In the genomic region with DNA sequence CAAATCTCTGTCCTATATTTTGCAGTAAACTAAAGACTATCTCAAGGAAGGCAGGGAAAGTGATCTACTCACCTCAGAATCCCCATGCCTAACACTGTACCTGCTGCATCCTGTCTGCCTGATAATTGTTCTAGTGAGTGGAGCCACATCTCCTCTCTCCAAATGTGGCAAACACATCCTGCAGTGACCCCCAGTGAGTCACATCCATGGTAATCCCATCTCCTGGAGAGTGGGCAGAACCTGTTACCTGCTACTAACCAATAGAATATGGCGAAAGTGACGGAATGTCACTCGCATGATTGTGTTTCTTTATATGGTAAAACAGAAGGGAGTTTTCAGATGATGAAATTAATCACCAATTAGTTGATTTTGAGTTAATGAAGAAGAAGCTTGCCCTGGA, we compare ENCODE assay signal across 23 cellular contexts.
DNase-seq lines count a peak whose midpoint lies in the region; ATAC-seq, FAIRE-seq and TF ChIP-seq lines count a peak whose summit lies in the region.
"Had no signal": no experiment of that assay in that cellular context is flagged by ENCODE, and none has a peak within 500 bp of the region (broad histone marks: within the 10 kb centered on the region; RNA-seq: fewer than 3 reads in every experiment).

No MANE protein-coding gene starts in this region.

- H3K27ac Mint-ChIP-seq in GM23338 (no peak overlapping the region), endodermal cell (no peak overlapping the region), neural progenitor cell (no peak overlapping the region)
- H3K27ac Mint-ChIP-seq: CD14-positive monocyte; CD4-positive, alpha-beta T cell; CD8-positive, alpha-beta memory T cell had no signal

- H3K79me2 ChIP-seq in GM23338 (replicated peaks; ENCODE audit: insufficient read depth) (no peaks in the 10 kb centered on the region), neural progenitor cell (ENCODE audit: low read depth) (no peaks in the 10 kb centered on the region)

- H3K4me1 ChIP-seq in GM23338 (ENCODE audit: insufficient read depth), result no peaks in the 10 kb centered on the region
- H3K4me1 ChIP-seq in endodermal cell (ENCODE audit: control insufficient read depth, insufficient read depth, low read length), result peaks cover 3% of the 10 kb centered on the region
- H3K4me1 ChIP-seq in neural progenitor cell, result peaks cover 9% of the 10 kb centered on the region
- H3K4me1 ChIP-seq: A549; BE2C; BLaER1 treated with 17β-estradiol and CSF1 and Interleukin-3, amounts not matched to agents 10 nM and 100 nM had no signal

- H3K9me3 ChIP-seq in endodermal cell (ENCODE audit: control insufficient read depth, low read length), result peaks cover 5% of the 10 kb centered on the region
- H3K9me3 ChIP-seq in neural progenitor cell (ENCODE audit: low read depth), result no peaks in the 10 kb centered on the region
- H3K9me3 ChIP-seq: A549; BE2C; BLaER1 treated with 17β-estradiol and CSF1 and Interleukin-3, amounts not matched to agents 10 nM and 100 nM had no signal

- H3K4me1 Mint-ChIP-seq in GM23338 (no peaks in the 10 kb centered on the region; the same call in 2 of the 3 replicates), endodermal cell (peaks cover 33% of the 10 kb centered on the region), neural progenitor cell (peaks cover 4% of the 10 kb centered on the region)
- H3K4me1 Mint-ChIP-seq: CD14-positive monocyte; CD8-positive, alpha-beta memory T cell had no signal

- ATAC-seq in GM23338, result no peak
- no peak for ATAC-seq in omental fat pad (ENCODE audit: low FRiP score)
- ATAC-seq: A549 had no signal

- peak overlapping the region; percentile 72 for H2AFZ ChIP-seq in GM23338
- no peak overlapping the region for H2AFZ ChIP-seq in neural progenitor cell (replicated peaks)

- H3K9me2 ChIP-seq in GM23338 (ENCODE audit: insufficient read depth), result no peaks in the 10 kb centered on the region

- no peaks in the 10 kb centered on the region for H3F3A ChIP-seq in GM23338 (replicated peaks; ENCODE audit: low read depth)
- H3F3A ChIP-seq in neural progenitor cell (ENCODE audit: low read depth), result peaks cover 11% of the 10 kb centered on the region

- no peak for DNase-seq in GM23338 (ENCODE audit: low spot score)
- peak; percentile 62 for DNase-seq in endodermal cell
- DNase-seq in neural progenitor cell (ENCODE audit: low spot score), result no peak
- no peak for DNase-seq in hippocampal formation (lab: John Stamatoyannopoulos, UW)
- no peak for DNase-seq in H54 (ENCODE audit: insufficient read length, low spot score)
- no peak for DNase-seq in omental fat pad (ENCODE audit: low spot score)
- DNase-seq: 8988T; ACHN; AML-193; BE2C; CD4-positive, alpha-beta T cell; CD8-positive, alpha-beta memory T cell; DMS 273 treated with DMSO at 0.1 percent for 48 hours; DMS79; GF-D8; GOT3; HCEC 1CT had no signal

- no peak overlapping the region for H3K4me2 ChIP-seq in GM23338
- peak overlapping the region; percentile 27 for H3K4me2 ChIP-seq in neural progenitor cell
- H3K4me2 ChIP-seq: A549; BLaER1 treated with 17β-estradiol and CSF1 and Interleukin-3, amounts not matched to agents 10 nM and 100 nM had no signal

- H3K27me3 ChIP-seq in GM23338 (ENCODE audit: insufficient read depth) (no peaks in the 10 kb centered on the region), endodermal cell (ENCODE audit: control insufficient read depth, insufficient read depth, low read length, poor library complexity, severe bottlenecking) (no peaks in the 10 kb centered on the region), neural progenitor cell (no peaks in the 10 kb centered on the region)
- H3K27me3 ChIP-seq: BE2C; BLaER1 treated with 17β-estradiol and CSF1 and Interleukin-3, amounts not matched to agents 10 nM and 100 nM had no signal

- H3K36me3 ChIP-seq in GM23338 (ENCODE audit: insufficient read depth), result no peaks in the 10 kb centered on the region
- H3K36me3 ChIP-seq in endodermal cell (ENCODE audit: control insufficient read depth, insufficient read depth, low read length), result no peaks in the 10 kb centered on the region
- no peaks in the 10 kb centered on the region for H3K36me3 ChIP-seq in neural progenitor cell
- H3K36me3 ChIP-seq: BE2C; BLaER1 treated with 17β-estradiol and CSF1 and Interleukin-3, amounts not matched to agents 10 nM and 100 nM had no signal

- FAIRE-seq in H54 (lab: Jason Lieb, UNC), result no peak
- FAIRE-seq: A549, D721Med, GM12891, GM18507 had no signal

- H3K9ac ChIP-seq in endodermal cell (ENCODE audit: extremely low read depth, low read length, poor library complexity, severe bottlenecking) (no peak overlapping the region), neural progenitor cell (no peak overlapping the region)
- H3K9ac ChIP-seq: BLaER1 treated with 17β-estradiol and CSF1 and Interleukin-3, amounts not matched to agents 10 nM and 100 nM had no signal

- no peak for TF ChIP-seq CTCF in GM23338 (conservative IDR thresholded peaks at IDR 0.05; ENCODE audit: low read depth in 2 of 2)
- no peak for TF ChIP-seq CTCF in endodermal cell (conservative IDR thresholded peaks at IDR 0.05)
- TF ChIP-seq CTCF in neural progenitor cell (IDR thresholded peaks at IDR 0.05), result no peak
- TF ChIP-seq CTCF in omental fat pad (IDR thresholded peaks at IDR 0.05), result no peak

- H4K20me1 ChIP-seq in GM23338 (replicated peaks; ENCODE audit: insufficient read depth) (no peaks in the 10 kb centered on the region), neural progenitor cell (ENCODE audit: low read depth) (no peaks in the 10 kb centered on the region)
- H4K20me1 ChIP-seq: BLaER1 treated with 17β-estradiol and CSF1 and Interleukin-3, amounts not matched to agents 10 nM and 100 nM had no signal

- 93 to 100% methylated on average over 1 to 3 of the region's 3 CpGs for WGBS in endodermal cell (ENCODE audit: insufficient coverage in 1 of 2, insufficient read length in 1 of 2), 2 experiments

- H3K4me3 Mint-ChIP-seq in GM23338 (no peak overlapping the region), endodermal cell (no peak overlapping the region), neural progenitor cell (no peak overlapping the region)
- H3K4me3 Mint-ChIP-seq: CD14-positive monocyte; CD4-positive, alpha-beta T cell; CD8-positive, alpha-beta memory T cell had no signal

- H3K4me3 ChIP-seq in GM23338, result no peak overlapping the region
- no peak overlapping the region for H3K4me3 ChIP-seq in endodermal cell (ENCODE audit: low read length)
- H3K4me3 ChIP-seq in neural progenitor cell, result no peak overlapping the region
- H3K4me3 ChIP-seq: A549; BLaER1 treated with 17β-estradiol and CSF1 and Interleukin-3, amounts not matched to agents 10 nM and 100 nM had no signal

- H3K9me3 Mint-ChIP-seq in GM23338, result no peaks in the 10 kb centered on the region; the same call in 2 of the 3 replicates
- H3K9me3 Mint-ChIP-seq in endodermal cell, result peaks cover 1% of the 10 kb centered on the region
- H3K9me3 Mint-ChIP-seq in neural progenitor cell, result no peaks in the 10 kb centered on the region

- TF ChIP-seq POLR2A in H54 (IDR thresholded peaks at IDR 0.05; ENCODE audit: low read depth, low read length), result no peak

- H3K27me3 Mint-ChIP-seq in GM23338 (ENCODE audit: insufficient read depth, low read depth, poor library complexity), result no peaks in the 10 kb centered on the region
- H3K27me3 Mint-ChIP-seq in endodermal cell (ENCODE audit: insufficient read depth), result peaks cover 2% of the 10 kb centered on the region
- H3K27me3 Mint-ChIP-seq in neural progenitor cell (ENCODE audit: insufficient read depth, low read depth), result no peaks in the 10 kb centered on the region
- H3K27me3 Mint-ChIP-seq: CD4-positive, alpha-beta T cell; CD8-positive, alpha-beta memory T cell had no signal

- H3K27ac ChIP-seq in GM23338 (ENCODE audit: low read depth) (no peak overlapping the region), endodermal cell (ENCODE audit: low read depth, low read length) (no peak overlapping the region), neural progenitor cell (peak overlapping the region; percentile 76)
- H3K27ac ChIP-seq: A549; BLaER1 treated with 17β-estradiol and CSF1 and Interleukin-3, amounts not matched to agents 10 nM and 100 nM had no signal

- H3K36me3 Mint-ChIP-seq in GM23338 (ENCODE audit: low read depth), result no peaks in the 10 kb centered on the region
- no peaks in the 10 kb centered on the region for H3K36me3 Mint-ChIP-seq in endodermal cell (ENCODE audit: low read depth)
- H3K36me3 Mint-ChIP-seq in neural progenitor cell, result no peaks in the 10 kb centered on the region
- H3K36me3 Mint-ChIP-seq: CD14-positive monocyte; CD8-positive, alpha-beta memory T cell had no signal

TF ChIP-seq in GM23338, 12 proteins besides CTCF, POLR2A, EP300 and RAD21 (continues in another document):
- TF ChIP-seq EZH2phosphoT487 (IDR thresholded peaks at IDR 0.05; ENCODE audit: unreplicated experiment), result no peak
- TF ChIP-seq REST (IDR thresholded peaks at IDR 0.05; ENCODE audit: unreplicated experiment), result no peak
